Comparison of ENCODE assay signal across 13 cellular contexts in genomic region chr9:132319421-132320110, GRCh38. TPM values are rescaled to one million over a fixed set of nuclear protein-coding genes. Genes with fewer than 3 reads are reported as not detected.
DNase-seq lines count a peak whose midpoint lies in the region; ATAC-seq and TF ChIP-seq lines count a peak whose summit lies in the region.
"Had no signal": no experiment of that assay in that cellular context is flagged by ENCODE, and none has a peak within 500 bp of the region (broad histone marks: within the 10 kb centered on the region; RNA-seq: fewer than 3 reads in every experiment).

No MANE protein-coding gene starts in this region.

- WGBS in heart left ventricle, 4 donors, result 42 to 49% (median 46%) methylated on average over 4 of the region's 4 CpGs

- no peaks in the 10 kb centered on the region for H3K9me3 ChIP-seq in heart left ventricle
- H3K9me3 ChIP-seq in osteoblast (ENCODE audit: low read depth, low read length), result no peaks in the 10 kb centered on the region
- H3K9me3 ChIP-seq: testis had no signal

- H3K36me3 ChIP-seq in heart left ventricle (peaks cover 0 to 85% (median 52%) of the 10 kb centered on the region in 9 donors), osteoblast (ENCODE audit: insufficient read depth, low read length) (peaks cover 31% of the 10 kb centered on the region)

- intact Hi-C loops in heart left ventricle (cut with DNase I), result no loop called here

- no peak for TF ChIP-seq POLR2A in heart left ventricle (IDR thresholded peaks at IDR 0.05)

- TF ChIP-seq CTCF in heart left ventricle (IDR thresholded peaks at IDR 0.05) (no peak), osteoblast (IDR thresholded peaks at IDR 0.05; ENCODE audit: extremely low read depth, low read depth, low read length) (no peak)

- no peak overlapping the region for H3K4me3 ChIP-seq in heart left ventricle
- no peak overlapping the region for H3K4me3 ChIP-seq in osteoblast (ENCODE audit: insufficient read depth, low read length)
- H3K4me3 ChIP-seq: testis had no signal

- H3K4me2 ChIP-seq in osteoblast (ENCODE audit: insufficient read depth, low read length), result no peak overlapping the region

- no peak overlapping the region for H2AFZ ChIP-seq in osteoblast (ENCODE audit: low read length)

- H3K27me3 ChIP-seq in heart left ventricle (no peaks in the 10 kb centered on the region), osteoblast (ENCODE audit: insufficient read depth, low read length) (no peaks in the 10 kb centered on the region)
- H3K27me3 ChIP-seq: testis had no signal

- ATAC-seq in SK-N-SH treated with all-trans-retinoic acid at 6 μM for 48 hours (peak; percentile 25; the same call in 1 of the 3 replicates), heart left ventricle (peak; percentile 64 to 80 (median 73)), GM18873 (IDR thresholded peaks at IDR 0.05; ENCODE audit: low FRiP score, unreplicated experiment) (no peak), GM21737 (IDR thresholded peaks at IDR 0.05; ENCODE audit: unreplicated experiment) (no peak)

- peaks cover 0 to 40% (median 16%) of the 10 kb centered on the region in 12 donors for H3K4me1 ChIP-seq in heart left ventricle
- H3K4me1 ChIP-seq in osteoblast (ENCODE audit: insufficient read depth, low read length), result peaks cover 3% of the 10 kb centered on the region

- peaks cover 21% of the 10 kb centered on the region for H4K20me1 ChIP-seq in osteoblast (ENCODE audit: insufficient read depth, low read length)

- peak overlapping the region in 1 of 12 donors; percentile 16 for H3K27ac ChIP-seq in heart left ventricle
- no peak overlapping the region for H3K27ac ChIP-seq in osteoblast (ENCODE audit: low read depth, low read length)
- H3K27ac ChIP-seq: testis had no signal

- DNase-seq in GM03348 (ENCODE audit: low spot score) (peak; percentile 9), heart left ventricle (no peak), osteoblast (ENCODE audit: insufficient read length, low spot score, missing footprints) (peak; percentile 55), NCI-H510A (lab: John Stamatoyannopoulos, UW) (no peak)
- DNase-seq: activated CD4-positive, alpha-beta T cell treated with anti-CD3 and anti-CD28 coated beads for 48 hours; COR-L47; NCI-H2081 treated with DMSO at 0.1 percent for 48 hours; stimulated activated CD4-positive, alpha-beta T cell treated with anti-CD3 and anti-CD28 coated beads, Interleukin-12 subunit alpha, Interleukin-12 subunit beta, amount 100 ng/mL, for 4 hours; SW 1271; testis had no signal

- peaks cover 74% of the 10 kb centered on the region for H3K79me2 ChIP-seq in osteoblast (ENCODE audit: insufficient read depth, low read length)

TF ChIP-seq in SK-N-SH treated with all-trans-retinoic acid at 6 μM for 48 hours, 23 proteins besides CTCF, POLR2A, EP300 and RAD21:
- TF ChIP-seq CSRNP3 (CRISPR knock-in tag; IDR thresholded peaks at IDR 0.05) (no peak), ISL1 (CRISPR knock-in tag; IDR thresholded peaks at IDR 0.05) (peak; percentile 80)

RNA-seq across cellular contexts. Expression of gene SETX, which starts 35.2 kb away (rescaled TPM):
- total RNA-seq in heart left ventricle (10 to 100 TPM; 19.3 to 42.5 (median 27.8) TPM), osteoblast (85.7 and 89.0 TPM in 2 replicates)
- 10 to 100 TPM; 11.7 to 25.4 TPM for polyA plus RNA-seq in heart left ventricle

Comparison
In these comparisons a context has a peak if more than half of its experiments do, and no peak if none do; other contexts are left out.
1. DNase-seq: peak in GM03348 (single experiment) and osteoblast (single experiment); none in heart left ventricle (0 of 5) and NCI-H510A (single experiment).
2. ATAC-seq: peak in SK-N-SH treated with all-trans-retinoic acid at 6 μM for 48 hours (single experiment) and heart left ventricle (4 of 4); none in GM18873 (single experiment) and GM21737 (single experiment).